8 cellular contexts compared by ENCODE assay signal in genomic region chr18:62715829-62716678, GRCh38. TPM values are rescaled to one million over a fixed set of nuclear protein-coding genes. Genes with fewer than 3 reads are reported as not detected.
DNase-seq lines count a peak whose midpoint lies in the region; ATAC-seq and TF ChIP-seq lines count a peak whose summit lies in the region.

No MANE protein-coding gene starts in this region.

- no peak for TF ChIP-seq POLR2A in breast epithelium (IDR thresholded peaks at IDR 0.05)

- peak; percentile 14 for ATAC-seq in GM21786 (IDR thresholded peaks at IDR 0.05; ENCODE audit: unreplicated experiment)

- peaks cover 3% of the 10 kb centered on the region; the same call in 1 of the 2 replicates for H3K27me3 ChIP-seq in GM06990 (replicated peaks; ENCODE audit: control insufficient read depth, insufficient read depth, low read length)
- H3K27me3 ChIP-seq in KMS-11 (ENCODE audit: insufficient read depth, low read depth), result no peaks in the 10 kb centered on the region
- no peaks in the 10 kb centered on the region for H3K27me3 ChIP-seq in breast epithelium

- H2AFZ ChIP-seq in KMS-11 (ENCODE audit: low read depth), result peak overlapping the region; percentile 62

- no peaks in the 10 kb centered on the region for H3K9me3 ChIP-seq in breast epithelium

- H3K4me2 ChIP-seq in KMS-11, result peak overlapping the region; percentile 56; the same call in 1 of the 2 replicates

- DNase-seq in GM06990 (ENCODE audit: extremely low read depth, insufficient read length) (peak; percentile 76), UCSD-AML1 (lab: John Stamatoyannopoulos, UW; ENCODE audit: unreplicated experiment) (peak; percentile 58), breast epithelium (ENCODE audit: low spot score in 2 of 2) (peak; percentile 53 to 71), iris pigment epithelial cell (ENCODE audit: low read depth) (peak; percentile 79), cortex of kidney (lab: John Stamatoyannopoulos, UW) (no peak)
- peak; percentile 21 to 52 (median 30) for DNase-seq in stimulated activated CD4-positive, alpha-beta T cell treated with anti-CD3 and anti-CD28 coated beads, Interleukin-12 subunit alpha, Interleukin-12 subunit beta, amount 100 ng/mL, for 48 hours (ENCODE audit: low read depth in 2 of 3, low spot score in 1 of 3)

- H3K4me3 ChIP-seq in GM06990 (replicated peaks; ENCODE audit: low read depth, low read length) (peak overlapping the region; percentile 76), KMS-11 (IDR thresholded peaks at IDR 0.05; ENCODE audit: insufficient read depth, low read depth, low read length) (no peak overlapping the region), breast epithelium (peak overlapping the region; percentile 76 to 81 (median 76))

- H4K20me1 ChIP-seq in KMS-11 (ENCODE audit: insufficient read depth), result no peaks in the 10 kb centered on the region

- H3K4me1 ChIP-seq in KMS-11 (ENCODE audit: low read depth, poor library complexity, severe bottlenecking) (peaks cover 29% of the 10 kb centered on the region), breast epithelium (no peaks in the 10 kb centered on the region)

- peak overlapping the region; percentile 74 for H3K9ac ChIP-seq in KMS-11

- TF ChIP-seq CTCF in GM06990 (IDR thresholded peaks at IDR 0.05; ENCODE audit: insufficient read depth, low read length, poor library complexity, severe bottlenecking) (no peak), KMS-11 (conservative IDR thresholded peaks at IDR 0.05; ENCODE audit: low read depth, low read length) (no peak), breast epithelium (IDR thresholded peaks at IDR 0.05) (no peak)

- H3K36me3 ChIP-seq in GM06990 (ENCODE audit: control insufficient read depth, insufficient read depth, low read length), result no peaks in the 10 kb centered on the region
- H3K36me3 ChIP-seq in KMS-11 (ENCODE audit: insufficient read depth), result no peaks in the 10 kb centered on the region
- no peaks in the 10 kb centered on the region for H3K36me3 ChIP-seq in breast epithelium

- H3K79me2 ChIP-seq in KMS-11 (ENCODE audit: insufficient read depth, low read depth), result peaks cover 41% of the 10 kb centered on the region

- intact Hi-C loops in breast epithelium (cut with DNase I; ENCODE audit: low total_unique reads), result loop anchor here (10.0 kb wide), 1 partner anchor 269 kb away; no protein-coding TSS in a partner anchor

- peak overlapping the region; percentile 58 for H3K27ac ChIP-seq in KMS-11
- H3K27ac ChIP-seq in breast epithelium, result peak overlapping the region; percentile 96 to 99

RNA-seq across cellular contexts. Expression of gene PHLPP1, which starts 0.7 kb away (rescaled TPM):
- total RNA-seq in breast epithelium, result 10 to 100 TPM in 2 of 3 donors, 1 to 10 TPM in 1; 9.8 to 19.9 (median 15.4) TPM
